ENCODE assay signal across 8 cellular contexts in the genomic region with DNA sequence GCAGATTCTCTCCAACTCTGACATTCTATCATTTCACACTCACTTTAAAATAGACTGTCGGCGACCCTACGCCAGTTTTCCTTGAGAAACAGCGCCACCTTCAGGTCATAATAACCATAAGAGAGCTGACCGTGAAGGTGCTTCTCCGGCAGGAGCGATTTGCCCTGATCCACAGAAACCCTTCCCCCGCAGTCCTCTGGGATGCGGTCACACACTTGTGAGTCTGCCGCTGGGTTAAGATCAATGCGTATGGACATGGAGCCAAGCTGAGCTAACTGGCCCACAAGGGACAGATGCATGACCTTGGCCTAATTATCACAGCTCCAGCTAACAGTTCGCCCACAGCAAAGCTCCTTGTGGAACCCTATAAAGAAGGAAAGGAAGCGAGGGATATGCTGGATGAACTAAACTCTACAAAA. TPM values are rescaled to one million over a fixed set of nuclear protein-coding genes. Genes with fewer than 3 reads are reported as not detected.
DNase-seq lines count a peak whose midpoint lies in the region; ATAC-seq, FAIRE-seq and TF ChIP-seq lines count a peak whose summit lies in the region.

No MANE protein-coding gene starts in this region.

- CTCF ChIA-PET in A673 (lab: Charles Lee), result interaction anchor here (0.6 to 1.2 kb wide), 9 partner anchors 11 to 364 kb away, joined by 3 to 12 read pairs (median 5); no protein-coding TSS in a partner anchor

- H3K36me3 ChIP-seq in A673 (ENCODE audit: insufficient read depth, low read length, poor library complexity, severe bottlenecking), result no peaks in the 10 kb centered on the region

- peaks cover 6% of the 10 kb centered on the region for H3K27me3 ChIP-seq in A673 (replicated peaks; ENCODE audit: insufficient read depth, low read depth, low read length, poor library complexity)
- H3K27me3 ChIP-seq in layer of hippocampus (ENCODE audit: control insufficient read depth, insufficient read depth, low read length), result no peaks in the 10 kb centered on the region

- no peaks in the 10 kb centered on the region for H3K9me3 ChIP-seq in A673 (ENCODE audit: low read depth, low read length, poor library complexity, severe bottlenecking)

- BruUV-seq in A673 (replicated peaks; lab: Mats Ljungman, UMichigan), result no TSS peak

- DNase-seq in A673 (ENCODE audit: low spot score) (peak; percentile 77), GM12891 (ENCODE audit: insufficient read length, low spot score) (no peak), NCI-H2107 treated with DMSO at 0.1 percent for 48 hours (lab: John Stamatoyannopoulos, UW; ENCODE audit: unreplicated experiment) (peak; percentile 24), choroid plexus epithelial cell (ENCODE audit: low read depth) (peak; percentile 75)
- peak; percentile 38 for DNase-seq in stimulated activated CD4-positive, alpha-beta T cell treated with anti-CD3 and anti-CD28 coated beads, Interleukin-4, amount 100 ng/mL, for 1 hour

- no peak for ATAC-seq in HG02678 (IDR thresholded peaks at IDR 0.05; ENCODE audit: unreplicated experiment)

- H3K4me3 ChIP-seq in A673 (ENCODE audit: low read depth, low read length, poor library complexity, severe bottlenecking) (no peak overlapping the region), choroid plexus epithelial cell (ENCODE audit: low read depth, low read length) (no peak overlapping the region)

- POLR2A ChIA-PET in A673 (lab: Charles Lee; ENCODE audit: low non-redundant PET), result no interaction called here

- H3K4me1 ChIP-seq in A673 (ENCODE audit: insufficient read depth, low read length, poor library complexity, severe bottlenecking), result no peaks in the 10 kb centered on the region

- intact Hi-C loops in A673 (cut with micrococcal nuclease; ENCODE audit: unreplicated experiment), result loop anchor here (2.0 kb wide), 2 partner anchors 256 to 362 kb away; no protein-coding TSS in a partner anchor

- TF ChIP-seq POLR2A in GM12891 (IDR thresholded peaks at IDR 0.05; ENCODE audit: low read depth, low read length), result no peak

- FAIRE-seq in GM12891 (lab: Jason Lieb, UNC), result peak; percentile 70

- H3K27ac ChIP-seq in A673 (ENCODE audit: low read depth, low read length, poor library complexity, severe bottlenecking) (no peak overlapping the region), VCaP (no peak overlapping the region), layer of hippocampus (ENCODE audit: low read depth, low read length) (peak overlapping the region; percentile 22)

- TF ChIP-seq CTCF in A673 (conservative IDR thresholded peaks at IDR 0.05; ENCODE audit: low read depth, low read length) (peak; percentile 80), VCaP (conservative IDR thresholded peaks at IDR 0.05) (peak; percentile 92), choroid plexus epithelial cell (conservative IDR thresholded peaks at IDR 0.05; ENCODE audit: low read depth, low read length) (peak; percentile 79)

TF ChIP-seq in GM12891, 5 proteins besides CTCF, POLR2A, EP300 and RAD21:
- TF ChIP-seq TAF1 (IDR thresholded peaks at IDR 0.05; ENCODE audit: low read depth, low read length), result no peak
- TF ChIP-seq PAX5 (IDR thresholded peaks at IDR 0.05; ENCODE audit: insufficient read depth, low read length, severe bottlenecking), result no peak
- TF ChIP-seq POLR2AphosphoS5 (IDR thresholded peaks at IDR 0.05; ENCODE audit: low read depth, low read length), result no peak
- TF ChIP-seq POU2F2 (IDR thresholded peaks at IDR 0.05; ENCODE audit: low read depth, low read length), result no peak
- TF ChIP-seq SPI1 (IDR thresholded peaks at IDR 0.05; ENCODE audit: low read depth, low read length), result no peak

RNA-seq across cellular contexts. Expression of a gene that starts 32.8 kb away (rescaled TPM):
- 21.5 and 28.2 TPM in 2 replicates for total RNA-seq in A673 (2021)
- 38.2 TPM for polyA plus RNA-seq in GM12891 (2012; ENCODE audit: low read depth, missing spikeins)
